Comparison of ENCODE assay signal across 8 cellular contexts in genomic region chr1:170530972-170531757, GRCh38. TPM values are rescaled to one million over a fixed set of nuclear protein-coding genes. Genes with fewer than 3 reads are reported as not detected.
DNase-seq lines count a peak whose midpoint lies in the region; ATAC-seq, FAIRE-seq and TF ChIP-seq lines count a peak whose summit lies in the region.

No MANE protein-coding gene starts in this region.

- TF ChIP-seq CTCF in cardiac muscle cell (IDR thresholded peaks at IDR 0.05; ENCODE audit: low read depth, low read length) = no peak
- TF ChIP-seq CTCF in RWPE1 (conservative IDR thresholded peaks at IDR 0.05; ENCODE audit: low read depth) = no peak
- no peak for TF ChIP-seq CTCF in gastrocnemius medialis (IDR thresholded peaks at IDR 0.05 in 4 of 5, conservative IDR thresholded peaks at IDR 0.05 in 1 of 5)

- CTCF ChIA-PET in RWPE1 (lab: Yijun Ruan, JAX) = interaction anchor here (0.8 kb wide), 1 partner anchor 120 kb away, joined by 6 read pairs; no protein-coding TSS in a partner anchor

- H3K36me3 ChIP-seq in cardiac muscle cell (peaks cover under 1% of the 10 kb centered on the region), gastrocnemius medialis (no peaks in the 10 kb centered on the region)

- H3K27me3 ChIP-seq in cardiac muscle cell (no peaks in the 10 kb centered on the region), gastrocnemius medialis (no peaks in the 10 kb centered on the region)

- in situ Hi-C loops in gastrocnemius medialis (cut with MboI; ENCODE audit: low sequenced_read_pairs in 4 of 4) = no loop called here

- peaks cover 8% of the 10 kb centered on the region for H3K4me1 ChIP-seq in cardiac muscle cell (ENCODE audit: low read depth)
- peaks cover 0 to 13% of the 10 kb centered on the region in 2 donors for H3K4me1 ChIP-seq in gastrocnemius medialis

- TF ChIP-seq POLR2A in gastrocnemius medialis (IDR thresholded peaks at IDR 0.05) = no peak

- DNase-seq in cardiac muscle cell (ENCODE audit: low read depth in 1 of 2, low spot score in 1 of 2) (peak in 1 of 2 donors; percentile 46), Right ventricle myocardium inferior (ENCODE audit: missing footprints) (no peak), RWPE1 (ENCODE audit: low spot score) (peak; percentile 40), head of caudate nucleus (peak in 39 of 42 donors; percentile 3 to 51 (median 19)), gastrocnemius medialis (no peak), HTR-8/SVneo (ENCODE audit: insufficient read length, low spot score) (no peak), NCI-H2196 (lab: John Stamatoyannopoulos, UW; ENCODE audit: unreplicated experiment) (no peak)

- no peak for FAIRE-seq in HTR-8/SVneo (lab: Jason Lieb, UNC)

- POLR2A ChIA-PET in RWPE1 (lab: Yijun Ruan, JAX; ENCODE audit: low non-redundant PET) = interaction anchor here (0.6 kb wide), 1 partner anchor 929 kb away, joined by 9 read pairs; no protein-coding TSS in a partner anchor

- H3K27ac ChIP-seq in cardiac muscle cell (peak overlapping the region; percentile 97), RWPE1 (peak overlapping the region; percentile 87), gastrocnemius medialis (peak overlapping the region; percentile 78 to 87 (median 82))

- ATAC-seq in Right ventricle myocardium inferior (no peak), gastrocnemius medialis (peak; percentile 19 to 25), GM18867 (IDR thresholded peaks at IDR 0.05; ENCODE audit: unreplicated experiment) (no peak)

- intact Hi-C loops in Right ventricle myocardium inferior (cut with DNase I) = loop anchor here (1.0 to 10.0 kb wide), 5 partner anchors 116 to 459 kb away; partner anchors contain the start of gene KIFAP3
- intact Hi-C loops in head of caudate nucleus (cut with DNase I) = no loop called here
- intact Hi-C loops in gastrocnemius medialis (cut with DNase I; ENCODE audit: low total_unique reads) = loop anchor here (5.0 to 10.0 kb wide), 3 partner anchors 234 to 459 kb away; partner anchors contain the start of gene KIFAP3

- H3K4me3 ChIP-seq in cardiac muscle cell = peak overlapping the region; percentile 61
- H3K4me3 ChIP-seq in gastrocnemius medialis = peak overlapping the region; percentile 68 to 86 (median 78)

- no peaks in the 10 kb centered on the region for H3K9me3 ChIP-seq in cardiac muscle cell (ENCODE audit: low read depth)
- H3K9me3 ChIP-seq in gastrocnemius medialis = no peaks in the 10 kb centered on the region

RNA-seq across cellular contexts. Expression of gene GORAB, which starts 0.8 kb away (rescaled TPM):
- 8.5 and 8.9 TPM in 2 replicates for total RNA-seq in cardiac muscle cell
- 5.5 and 10.1 TPM in 2 replicates for polyA plus RNA-seq in cardiac muscle cell
- 7.8 TPM for total RNA-seq in Right ventricle myocardium inferior
- 1 to 10 TPM; 1.7 to 3.8 (median 2.3) TPM for total RNA-seq in gastrocnemius medialis

Comparison
In these comparisons a context has a peak if more than half of its experiments do, and no peak if none do; other contexts are left out.
1. DNase-seq: peak in RWPE1 (single experiment) and head of caudate nucleus (39 of 42); none in Right ventricle myocardium inferior (single experiment), gastrocnemius medialis (0 of 2), HTR-8/SVneo (single experiment) and NCI-H2196 (single experiment).
2. ATAC-seq: peak in gastrocnemius medialis (2 of 2); none in Right ventricle myocardium inferior (single experiment) and GM18867 (single experiment).
3. Peak in every context shown above with its lines, with median percentiles within 50 percentile points of each other: H3K27ac ChIP-seq.